Comparison of ENCODE assay signal across 9 cellular contexts in genomic region chr2:237860273-237860935, GRCh38. TPM values are rescaled to one million over a fixed set of nuclear protein-coding genes. Genes with fewer than 3 reads are reported as not detected.
DNase-seq lines count a peak whose midpoint lies in the region; TF ChIP-seq lines count a peak whose summit lies in the region.
"Had no signal": no experiment of that assay in that cellular context is flagged by ENCODE, and none has a peak within 500 bp of the region (broad histone marks: within the 10 kb centered on the region; RNA-seq: fewer than 3 reads in every experiment).

No MANE protein-coding gene starts in this region.

- H3K27me3 ChIP-seq in BE2C: peaks cover 2% of the 10 kb centered on the region; the same call in 1 of the 2 replicates
- H3K27me3 ChIP-seq in esophagus (ENCODE audit: control insufficient read depth in 1 of 2, insufficient read depth in 2 of 2, low read length in 2 of 2): no peaks in the 10 kb centered on the region
- peaks cover 22% of the 10 kb centered on the region for H3K27me3 ChIP-seq in neural cell (ENCODE audit: insufficient read depth, low read depth, low read length)

- H4K20me1 ChIP-seq in neural cell (ENCODE audit: insufficient read depth): no peaks in the 10 kb centered on the region

- H3K9me3 ChIP-seq in BE2C (no peaks in the 10 kb centered on the region), esophagus (ENCODE audit: control insufficient read depth in 2 of 2, insufficient read depth in 1 of 2, low read depth in 1 of 2, low read length in 1 of 2) (no peaks in the 10 kb centered on the region), neural cell (ENCODE audit: low read length) (no peaks in the 10 kb centered on the region)

- H3K4me3 ChIP-seq in BE2C (ENCODE audit: low read depth, low read length) (peak overlapping the region; percentile 90), esophagus (ENCODE audit: low read depth in 1 of 2, low read length in 2 of 2) (peak overlapping the region; percentile 23 to 40), neural cell (ENCODE audit: low read length) (peak overlapping the region; percentile 60)

- no peaks in the 10 kb centered on the region for H3K79me2 ChIP-seq in neural cell (replicated peaks; ENCODE audit: insufficient read depth, low read length)

- no peak for TF ChIP-seq RAD21 in neural cell (conservative IDR thresholded peaks at IDR 0.05)

- no peak overlapping the region for H3K9ac ChIP-seq in neural cell (ENCODE audit: low read length)

- TF ChIP-seq EP300 in neural cell (conservative IDR thresholded peaks at IDR 0.05; ENCODE audit: poor library complexity, severe bottlenecking): no peak

- H3K9me2 ChIP-seq in neural cell (ENCODE audit: insufficient read depth, low read length): no peaks in the 10 kb centered on the region

- in situ Hi-C loops in KBM-7 (cut with MboI; ENCODE audit: low pct_unique_long_range_greater_than_20kb, low sequenced_read_pairs): no loop called here
- in situ Hi-C loops in ACHN (cut with HindIII; ENCODE audit: low pct_ligation_motif_present, low pct_unique_long_range_greater_than_20kb, low sequenced_read_pairs): no loop called here

- no peak for TF ChIP-seq CTCF in BE2C (IDR thresholded peaks at IDR 0.05; ENCODE audit: low read depth, low read length)
- TF ChIP-seq CTCF in neural cell (IDR thresholded peaks at IDR 0.05; ENCODE audit: poor library complexity, severe bottlenecking): no peak

- 49 to 64% methylated on average over 22 of the region's 22 CpGs for WGBS in esophagus, 2 donors

- H3F3A ChIP-seq in neural cell (ENCODE audit: insufficient read depth, low read length, poor library complexity, severe bottlenecking): no peaks in the 10 kb centered on the region

- DNase-seq in BE2C: no peak
- peak; percentile 46 for DNase-seq in KBM-7
- no peak for DNase-seq in stimulated activated CD4-positive, alpha-beta T cell treated with anti-CD3 and anti-CD28 coated beads, Interleukin-2, amount 100 ng/mL, for 24 hours
- DNase-seq in DMS114 treated with DMSO at 0.1 percent for 48 hours (lab: John Stamatoyannopoulos, UW; ENCODE audit: unreplicated experiment): no peak
- DNase-seq in ACHN: no peak
- no peak for DNase-seq in stimulated activated naive CD4-positive, alpha-beta T cell (lab: John Stamatoyannopoulos, UW)

- H3K27ac ChIP-seq in esophagus (ENCODE audit: low read depth in 2 of 2, low read length in 1 of 2): peak overlapping the region in 1 of 2 donors; percentile 38
- H3K27ac ChIP-seq in neural cell (ENCODE audit: low read length): no peak overlapping the region
- H3K27ac ChIP-seq: HL-60 had no signal

- no peak overlapping the region for H2AFZ ChIP-seq in neural cell (ENCODE audit: low read depth, low read length)

- H3K36me3 ChIP-seq in BE2C (0 out of 2 replicates have a peak, but pooled peaks cover 4% of the 10 kb centered on the region), esophagus (ENCODE audit: control insufficient read depth in 2 of 2, insufficient read depth in 2 of 2, low read length in 1 of 2) (no peaks in the 10 kb centered on the region), neural cell (ENCODE audit: insufficient read depth, low read length) (no peaks in the 10 kb centered on the region)

- H3K4me1 ChIP-seq in BE2C (peaks cover 30% of the 10 kb centered on the region), esophagus (ENCODE audit: control insufficient read depth in 2 of 2, insufficient read depth in 2 of 2, low read length in 1 of 2) (peaks cover 5 to 7% of the 10 kb centered on the region in 2 donors)

- H3K4me2 ChIP-seq in neural cell (ENCODE audit: low read length): no peak overlapping the region

TF ChIP-seq in neural cell, 6 proteins besides CTCF, POLR2A, EP300 and RAD21:
- TF ChIP-seq EZH2 (IDR thresholded peaks at IDR 0.05; ENCODE audit: borderline replicate concordance, insufficient read depth, low read length, poor library complexity, severe bottlenecking) (no peak), SMC3 (conservative IDR thresholded peaks at IDR 0.05; ENCODE audit: poor library complexity) (no peak), MXI1 (conservative IDR thresholded peaks at IDR 0.05; ENCODE audit: poor library complexity, severe bottlenecking) (no peak), TAF1 (IDR thresholded peaks at IDR 0.05; ENCODE audit: low read depth) (no peak), REST (IDR thresholded peaks at IDR 0.05; ENCODE audit: borderline replicate concordance) (no peak), POLR2AphosphoS5 (IDR thresholded peaks at IDR 0.05) (no peak)
TF ChIP-seq in neural cell: peak in this region for 0.

RNA-seq across cellular contexts. Expression of gene RAMP1, which starts 1.0 kb away (rescaled TPM):
- polyA plus RNA-seq in BE2C (2012; ENCODE audit: insufficient read depth, insufficient read length, low read depth): 63.1 TPM
- polyA plus RNA-seq in esophagus (1 to 10 TPM; 4.0 to 7.5 TPM), neural cell (25.5 and 29.2 TPM in 2 replicates)
- polyA minus RNA-seq in neural cell: 6.0 and 6.8 TPM in 2 replicates

Comparison
In these comparisons a context has a peak if more than half of its experiments do, and no peak if none do; other contexts are left out.
1. H3K4me3 ChIP-seq: peak in every context shown above with its lines; median percentile 90 in BE2C; 60 in neural cell; 32 in esophagus.